16 cellular contexts compared by ENCODE assay signal in the genomic region with DNA sequence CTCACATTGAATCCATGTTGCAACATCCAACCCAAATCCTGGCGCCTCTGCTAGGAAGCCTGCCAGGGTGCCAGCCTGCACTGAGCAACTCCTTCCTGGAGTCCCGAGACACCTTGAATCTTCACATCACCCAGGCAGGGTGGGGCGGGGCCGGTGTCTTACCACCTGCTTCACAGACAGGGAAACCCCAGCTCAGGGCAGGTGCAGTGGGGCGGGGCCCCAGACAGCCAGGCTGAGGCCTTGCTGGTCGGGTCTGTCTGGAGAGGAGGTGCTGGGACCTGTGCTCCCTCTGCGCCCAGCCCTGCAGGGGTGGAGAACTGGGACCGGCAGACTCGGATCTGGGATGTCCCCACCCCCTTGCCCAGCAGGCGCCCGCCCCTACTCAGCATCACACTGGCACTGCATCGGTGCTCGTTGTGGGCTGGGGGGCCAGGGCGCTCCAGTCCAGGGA. TPM values are rescaled to one million over a fixed set of nuclear protein-coding genes. Genes with fewer than 3 reads are reported as not detected.
A peak's percentile ranks its signal among the peaks of the same experiment; 100 is the strongest.
DNase-seq lines count a peak whose midpoint lies in the region; ATAC-seq and TF ChIP-seq lines count a peak whose summit lies in the region.
"Had no signal": no experiment of that assay in that cellular context is flagged by ENCODE, and none has a peak within 500 bp of the region (broad histone marks: within the 10 kb centered on the region; RNA-seq: fewer than 3 reads in every experiment).

No MANE protein-coding gene starts in this region.

- CTCF ChIA-PET in activated CD8-positive, alpha-beta T cell treated with anti-CD3 and anti-CD28 coated beads for 36 hours (lab: Charles Lee): interaction anchor here (1.9 kb wide), 1 partner anchor 61 kb away, joined by 5 read pairs; no protein-coding TSS in a partner anchor
- CTCF ChIA-PET in activated CD8-positive, alpha-beta T cell treated with anti-CD3 and anti-CD28 coated beads, Interleukin-2, amount 10 ng/mL, durations not matched to agents 7 days and 5 days (lab: Charles Lee): no interaction called here

- H3K4me3 ChIP-seq in transverse colon (no peak overlapping the region), WERI-Rb-1 (ENCODE audit: low read depth, low read length) (no peak overlapping the region)
- H3K4me3 ChIP-seq: left lung, skin epidermis, upper lobe of left lung had no signal

- no peak for ATAC-seq in activated CD8-positive, alpha-beta T cell treated with anti-CD3 and anti-CD28 coated beads for 36 hours
- no peak for ATAC-seq in activated CD8-positive, alpha-beta T cell treated with anti-CD3 and anti-CD28 coated beads, Interleukin-2, amount 10 ng/mL, durations not matched to agents 7 days and 5 days
- ATAC-seq in HG03442 (IDR thresholded peaks at IDR 0.05; ENCODE audit: unreplicated experiment): no peak
- no peak for ATAC-seq in HG02970 (IDR thresholded peaks at IDR 0.05; ENCODE audit: low FRiP score, unreplicated experiment)
- ATAC-seq: left lung had no signal

- 44% methylated on average over 12 of the region's 14 CpGs; no CpG with 5 or more reads in 1 of the 2 donors for WGBS in transverse colon (ENCODE audit: low coverage in 1 of 2), 2 donors

- peak; percentile 33 for DNase-seq in activated CD8-positive, alpha-beta T cell treated with anti-CD3 and anti-CD28 coated beads for 36 hours
- DNase-seq in activated CD8-positive, alpha-beta T cell treated with anti-CD3 and anti-CD28 coated beads, Interleukin-2, amount 10 ng/mL, durations not matched to agents 7 days and 5 days: no peak
- DNase-seq in NCI-H748 (lab: John Stamatoyannopoulos, UW; ENCODE audit: unreplicated experiment): peak; percentile 78
- DNase-seq in epithelial cell of prostate (ENCODE audit: low read depth, low spot score): peak; percentile 36
- DNase-seq in transverse colon: peak; percentile 67
- no peak for DNase-seq in WERI-Rb-1
- DNase-seq: activated CD4-positive, CD25-positive, alpha-beta regulatory T cell; activated T-cell treated with anti-CD3 and anti-CD28 coated beads, Interleukin-2, amount 50 U/mL, for 48 hours; effector CD8-positive, alpha-beta T cell had no signal

- H3K4me1 ChIP-seq in transverse colon: peaks cover 0 to 16% (median 10%) of the 10 kb centered on the region in 4 donors

- H3K36me3 ChIP-seq in transverse colon: no peaks in the 10 kb centered on the region
- H3K36me3 ChIP-seq in WERI-Rb-1: peaks cover 3% of the 10 kb centered on the region; the same call in 1 of the 2 replicates
- H3K36me3 ChIP-seq: neutrophil had no signal

- intact Hi-C loops in activated CD8-positive, alpha-beta T cell treated with anti-CD3 and anti-CD28 coated beads for 36 hours (cut with micrococcal nuclease): no loop called here
- intact Hi-C loops in transverse colon (cut with DNase I; ENCODE audit: low total_unique reads): no loop called here

- POLR2A ChIA-PET in activated CD8-positive, alpha-beta T cell treated with anti-CD3 and anti-CD28 coated beads for 36 hours (lab: Charles Lee): interaction anchor here (0.5 kb wide), 1 partner anchor 17 kb away, joined by 3 read pairs; no protein-coding TSS in a partner anchor
- POLR2A ChIA-PET in activated CD8-positive, alpha-beta T cell treated with anti-CD3 and anti-CD28 coated beads, Interleukin-2, amount 10 ng/mL, durations not matched to agents 7 days and 5 days (lab: Charles Lee): no interaction called here

- no peaks in the 10 kb centered on the region for H3K27me3 Mint-ChIP-seq in activated CD8-positive, alpha-beta T cell treated with anti-CD3 and anti-CD28 coated beads for 36 hours
- H3K27me3 Mint-ChIP-seq in activated CD8-positive, alpha-beta T cell treated with anti-CD3 and anti-CD28 coated beads, Interleukin-2, amount 10 ng/mL, durations not matched to agents 7 days and 5 days (ENCODE audit: low read depth): no peaks in the 10 kb centered on the region

- H3K4me1 Mint-ChIP-seq in activated CD8-positive, alpha-beta T cell treated with anti-CD3 and anti-CD28 coated beads for 36 hours (ENCODE audit: low read depth): peaks cover 9% of the 10 kb centered on the region
- H3K4me1 Mint-ChIP-seq in activated CD8-positive, alpha-beta T cell treated with anti-CD3 and anti-CD28 coated beads, Interleukin-2, amount 10 ng/mL, durations not matched to agents 7 days and 5 days (ENCODE audit: low read depth): peaks cover 5% of the 10 kb centered on the region

- H3K27me3 ChIP-seq in transverse colon (no peaks in the 10 kb centered on the region), WERI-Rb-1 (ENCODE audit: insufficient read depth, low read depth, severe bottlenecking) (no peaks in the 10 kb centered on the region)
- H3K27me3 ChIP-seq: left lung, upper lobe of left lung had no signal

- in situ Hi-C loops in transverse colon (cut with MboI; ENCODE audit: low pct_ligation_motif_present in 1 of 4, low pct_unique_long_range_greater_than_20kb in 1 of 4, low sequenced_read_pairs in 3 of 4): loop anchor here in 2 of 4 donors (25.0 kb wide), 2 partner anchors 174 to 349 kb away; partner anchors contain the start of genes CPZ (in 1 of the 2) and GPR78 (in 1 of the 2)

- H3K27ac ChIP-seq in epithelial cell of prostate (no peak overlapping the region), transverse colon (no peak overlapping the region), WERI-Rb-1 (no peak overlapping the region)
- H3K27ac ChIP-seq: left lung, neutrophil, skin epidermis, upper lobe of left lung had no signal

- peaks cover 2% of the 10 kb centered on the region for H3K36me3 Mint-ChIP-seq in activated CD8-positive, alpha-beta T cell treated with anti-CD3 and anti-CD28 coated beads for 36 hours (ENCODE audit: low read depth)
- H3K36me3 Mint-ChIP-seq in activated CD8-positive, alpha-beta T cell treated with anti-CD3 and anti-CD28 coated beads, Interleukin-2, amount 10 ng/mL, durations not matched to agents 7 days and 5 days (ENCODE audit: low read depth): peaks cover 2% of the 10 kb centered on the region

- no peak for TF ChIP-seq POLR2A in transverse colon (IDR thresholded peaks at IDR 0.05)

- TF ChIP-seq CTCF in activated CD8-positive, alpha-beta T cell treated with anti-CD3 and anti-CD28 coated beads for 36 hours (IDR thresholded peaks at IDR 0.05): no peak
- no peak for TF ChIP-seq CTCF in transverse colon (IDR thresholded peaks at IDR 0.05)
- no peak for TF ChIP-seq CTCF in WERI-Rb-1 (IDR thresholded peaks at IDR 0.05; ENCODE audit: low read depth, low read length)

- no peaks in the 10 kb centered on the region for H3K9me3 ChIP-seq in transverse colon
- H3K9me3 ChIP-seq in WERI-Rb-1 (ENCODE audit: severe bottlenecking): no peaks in the 10 kb centered on the region
- H3K9me3 ChIP-seq: left lung, neutrophil, upper lobe of left lung had no signal

- no peak overlapping the region for H3K4me3 Mint-ChIP-seq in activated CD8-positive, alpha-beta T cell treated with anti-CD3 and anti-CD28 coated beads for 36 hours
- no peak overlapping the region for H3K4me3 Mint-ChIP-seq in activated CD8-positive, alpha-beta T cell treated with anti-CD3 and anti-CD28 coated beads, Interleukin-2, amount 10 ng/mL, durations not matched to agents 7 days and 5 days

- no peak overlapping the region for H3K27ac Mint-ChIP-seq in activated CD8-positive, alpha-beta T cell treated with anti-CD3 and anti-CD28 coated beads for 36 hours
- no peak overlapping the region for H3K27ac Mint-ChIP-seq in activated CD8-positive, alpha-beta T cell treated with anti-CD3 and anti-CD28 coated beads, Interleukin-2, amount 10 ng/mL, durations not matched to agents 7 days and 5 days

- no peaks in the 10 kb centered on the region for H3K9me3 Mint-ChIP-seq in activated CD8-positive, alpha-beta T cell treated with anti-CD3 and anti-CD28 coated beads for 36 hours
- no peaks in the 10 kb centered on the region for H3K9me3 Mint-ChIP-seq in activated CD8-positive, alpha-beta T cell treated with anti-CD3 and anti-CD28 coated beads, Interleukin-2, amount 10 ng/mL, durations not matched to agents 7 days and 5 days (ENCODE audit: insufficient read depth)

- TF ChIP-seq EP300 in transverse colon (IDR thresholded peaks at IDR 0.05; ENCODE audit: low read depth): no peak

RNA-seq across cellular contexts. Expression of gene HTRA3, which starts 31.5 kb away (rescaled TPM):
- total RNA-seq in activated CD8-positive, alpha-beta T cell treated with anti-CD3 and anti-CD28 coated beads for 36 hours: under 1 TPM in 1 of 2 experiments, not detected in 1; 0.11 TPM
- total RNA-seq in activated CD8-positive, alpha-beta T cell treated with anti-CD3 and anti-CD28 coated beads, Interleukin-2, amount 10 ng/mL, durations not matched to agents 7 days and 5 days: not detected
- 10 to 100 TPM in 1 of 4 donors, 1 to 10 TPM in 3; 1.5 to 11.9 (median 6.5) TPM for total RNA-seq in transverse colon
- total RNA-seq: SK-MEL-5 had no signal

RNA-seq across cellular contexts. Expression of gene SH3TC1, which starts 39.0 kb away (rescaled TPM):
- 10 to 100 TPM; 16.2 to 17.5 TPM for total RNA-seq in activated CD8-positive, alpha-beta T cell treated with anti-CD3 and anti-CD28 coated beads for 36 hours
- 1 to 10 TPM; 6.3 to 7.3 TPM for total RNA-seq in activated CD8-positive, alpha-beta T cell treated with anti-CD3 and anti-CD28 coated beads, Interleukin-2, amount 10 ng/mL, durations not matched to agents 7 days and 5 days
- 10 to 100 TPM; 15.0 to 78.6 (median 41.4) TPM for total RNA-seq in transverse colon

Comparison
In these comparisons a context has a peak if more than half of its experiments do, and no peak if none do; other contexts are left out.
1. DNase-seq: peak in activated CD8-positive, alpha-beta T cell treated with anti-CD3 and anti-CD28 coated beads for 36 hours (single experiment), NCI-H748 (single experiment), epithelial cell of prostate (single experiment) and transverse colon (single experiment); none in activated CD8-positive, alpha-beta T cell treated with anti-CD3 and anti-CD28 coated beads, Interleukin-2, amount 10 ng/mL, durations not matched to agents 7 days and 5 days (single experiment) and WERI-Rb-1 (single experiment).